In the genomic region with DNA sequence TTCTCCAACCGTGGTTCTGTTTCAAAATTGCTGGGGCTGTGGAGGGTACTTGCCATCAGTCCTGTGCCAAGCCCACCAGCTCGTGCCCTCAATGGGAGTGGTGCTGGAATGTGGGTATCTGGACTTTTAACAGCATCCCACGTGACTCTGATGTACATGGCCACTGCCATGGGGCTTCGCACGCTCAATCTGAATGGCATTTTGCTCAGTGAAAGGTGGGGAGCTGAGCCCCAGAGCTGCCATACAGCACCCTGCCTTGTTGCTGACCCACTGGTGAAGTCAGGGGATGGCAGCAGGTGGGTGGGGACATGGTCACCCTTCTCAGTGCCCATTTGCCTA, we compare ENCODE assay signal across 9 cellular contexts. TPM values are rescaled to one million over a fixed set of nuclear protein-coding genes. Genes with fewer than 3 reads are reported as not detected.
A peak's percentile ranks its signal among the peaks of the same experiment; 100 is the strongest.
DNase-seq lines count a peak whose midpoint lies in the region; ATAC-seq lines count a peak whose summit lies in the region.
"Had no signal": no experiment of that assay in that cellular context is flagged by ENCODE, and none has a peak within 500 bp of the region (broad histone marks: within the 10 kb centered on the region; RNA-seq: fewer than 3 reads in every experiment).

No MANE protein-coding gene starts in this region.

- peaks cover 9% of the 10 kb centered on the region for H3K4me1 Mint-ChIP-seq in T-helper 2 cell treated with Interferon-gamma antibody and Interleukin-4, amounts not matched to agents 5 μg/mL and 100 μg/mL, for 36 hours (ENCODE audit: low read depth)
- peaks cover 20% of the 10 kb centered on the region for H3K4me1 Mint-ChIP-seq in activated naive CD8-positive, alpha-beta T cell treated with anti-CD3 and anti-CD28 coated beads for 36 hours

- in situ Hi-C loops in ACHN (cut with HindIII; ENCODE audit: low pct_ligation_motif_present, low pct_unique_long_range_greater_than_20kb, low sequenced_read_pairs) = no loop called here

- H3K9me3 Mint-ChIP-seq in T-helper 2 cell treated with Interferon-gamma antibody and Interleukin-4, amounts not matched to agents 5 μg/mL and 100 μg/mL, for 36 hours = no peaks in the 10 kb centered on the region
- H3K9me3 Mint-ChIP-seq in activated naive CD8-positive, alpha-beta T cell treated with anti-CD3 and anti-CD28 coated beads for 36 hours = no peaks in the 10 kb centered on the region

- H3K27me3 Mint-ChIP-seq in T-helper 2 cell treated with Interferon-gamma antibody and Interleukin-4, amounts not matched to agents 5 μg/mL and 100 μg/mL, for 36 hours (ENCODE audit: low read depth) = peaks cover 36% of the 10 kb centered on the region
- peaks cover 29% of the 10 kb centered on the region for H3K27me3 Mint-ChIP-seq in activated naive CD8-positive, alpha-beta T cell treated with anti-CD3 and anti-CD28 coated beads for 36 hours

- no peak overlapping the region for H3K27ac Mint-ChIP-seq in T-helper 2 cell treated with Interferon-gamma antibody and Interleukin-4, amounts not matched to agents 5 μg/mL and 100 μg/mL, for 36 hours
- H3K27ac Mint-ChIP-seq in activated naive CD8-positive, alpha-beta T cell treated with anti-CD3 and anti-CD28 coated beads for 36 hours = no peak overlapping the region

- H3K27ac ChIP-seq in layer of hippocampus (ENCODE audit: low read depth, low read length) (peak overlapping the region; percentile 38), temporal lobe (ENCODE audit: low read depth, low read length) (peak overlapping the region; percentile 70)

- no peak for DNase-seq in T-helper 2 cell treated with Interferon-gamma antibody and Interleukin-4, amounts not matched to agents 5 μg/mL and 100 μg/mL, for 36 hours (ENCODE audit: low spot score)
- DNase-seq in T-helper 2 cell (no peak), ACHN (no peak)
- no peak for DNase-seq in activated naive CD8-positive, alpha-beta T cell treated with anti-CD3 and anti-CD28 coated beads for 36 hours
- DNase-seq: stimulated activated naive CD4-positive, alpha-beta T cell treated with Interleukin-2 at 50 U/mL for 16 hours had no signal

- peak overlapping the region; percentile 79 for H3K4me3 Mint-ChIP-seq in T-helper 2 cell treated with Interferon-gamma antibody and Interleukin-4, amounts not matched to agents 5 μg/mL and 100 μg/mL, for 36 hours
- peak overlapping the region; percentile 78 for H3K4me3 Mint-ChIP-seq in activated naive CD8-positive, alpha-beta T cell treated with anti-CD3 and anti-CD28 coated beads for 36 hours

- ATAC-seq in HG02973 (IDR thresholded peaks at IDR 0.05; ENCODE audit: unreplicated experiment) (no peak), HG03571 (IDR thresholded peaks at IDR 0.05; ENCODE audit: unreplicated experiment) (no peak)

- H3K27me3 ChIP-seq in layer of hippocampus (ENCODE audit: control insufficient read depth, insufficient read depth, low read length) = peaks cover 2% of the 10 kb centered on the region

- H3K36me3 Mint-ChIP-seq in T-helper 2 cell treated with Interferon-gamma antibody and Interleukin-4, amounts not matched to agents 5 μg/mL and 100 μg/mL, for 36 hours (ENCODE audit: low read depth) = no peaks in the 10 kb centered on the region
- H3K36me3 Mint-ChIP-seq in activated naive CD8-positive, alpha-beta T cell treated with anti-CD3 and anti-CD28 coated beads for 36 hours = no peaks in the 10 kb centered on the region

RNA-seq across cellular contexts. Expression of a gene that starts 16.6 kb away (rescaled TPM):
- under 1 TPM; 0.39 to 0.76 TPM for total RNA-seq in activated naive CD8-positive, alpha-beta T cell treated with anti-CD3 and anti-CD28 coated beads for 36 hours
- total RNA-seq in temporal lobe = 4.9 TPM

RNA-seq across cellular contexts. Expression of a gene that starts 37.2 kb away (rescaled TPM):
- total RNA-seq in activated naive CD8-positive, alpha-beta T cell treated with anti-CD3 and anti-CD28 coated beads for 36 hours = under 1 TPM; 0.06 to 0.16 TPM
- total RNA-seq in temporal lobe = 3.9 TPM
